Comparison of ENCODE assay signal across 13 cellular contexts in the genomic region with DNA sequence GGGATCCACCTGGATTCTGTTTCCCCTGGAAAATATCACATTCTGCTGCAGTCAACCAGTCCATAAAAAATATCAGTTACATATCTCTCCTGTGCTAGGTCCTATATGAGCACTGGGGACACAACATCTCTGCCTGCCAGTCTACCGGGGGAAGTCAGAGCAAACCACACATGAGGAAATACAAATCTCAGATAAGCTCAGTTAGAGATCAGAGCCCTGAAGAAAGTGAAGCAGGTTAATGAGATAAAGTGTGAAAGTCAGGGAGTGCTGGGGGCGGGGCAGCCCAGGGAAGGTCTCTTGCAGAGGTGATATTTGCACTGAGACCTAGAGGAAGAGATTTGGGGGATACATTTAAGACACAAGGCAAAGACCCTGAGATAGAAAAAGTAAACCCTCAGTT.
DNase-seq lines count a peak whose midpoint lies in the region; ATAC-seq and TF ChIP-seq lines count a peak whose summit lies in the region.
"Had no signal": no experiment of that assay in that cellular context is flagged by ENCODE, and none has a peak within 500 bp of the region (broad histone marks: within the 10 kb centered on the region; RNA-seq: fewer than 3 reads in every experiment).

No MANE protein-coding gene starts in this region.

- peak overlapping the region in 1 of 8 donors; percentile 5 for H3K4me3 Mint-ChIP-seq in CD4-positive, alpha-beta memory T cell
- H3K4me3 Mint-ChIP-seq: B cell; natural killer cell treated with Interleukin-12 subunit alpha and Interleukin-12 subunit beta and Interleukin-15 and Interleukin-18, amount 100 ng/mL, for 72 hours had no signal

- ATAC-seq in GM19025 (IDR thresholded peaks at IDR 0.05; ENCODE audit: low read depth, unreplicated experiment): peak; percentile 71
- peak; percentile 72 for ATAC-seq in HG02642 (IDR thresholded peaks at IDR 0.05; ENCODE audit: poor library complexity, unreplicated experiment)
- ATAC-seq in GM18520 (IDR thresholded peaks at IDR 0.05; ENCODE audit: unreplicated experiment): no peak
- ATAC-seq: natural killer cell treated with Interleukin-12 subunit alpha and Interleukin-12 subunit beta and Interleukin-15 and Interleukin-18, amount 100 ng/mL, for 72 hours had no signal

- POLR2A ChIA-PET in CD4-positive, alpha-beta memory T cell (lab: Charles Lee; ENCODE audit: partially characterized antibody): no interaction called here

- no peaks in the 10 kb centered on the region for H3K27me3 ChIP-seq in CD4-positive, alpha-beta memory T cell (ENCODE audit: insufficient read depth, low read length)
- no peaks in the 10 kb centered on the region for H3K27me3 ChIP-seq in left ventricle myocardium inferior (ENCODE audit: low read depth)

- no peak overlapping the region for H3K27ac ChIP-seq in CD4-positive, alpha-beta memory T cell (ENCODE audit: low read depth, low read length)
- no peak overlapping the region for H3K27ac ChIP-seq in left ventricle myocardium inferior (replicated peaks)

- no peak overlapping the region for H3K27ac Mint-ChIP-seq in CD4-positive, alpha-beta memory T cell
- H3K27ac Mint-ChIP-seq: B cell; natural killer cell treated with Interleukin-12 subunit alpha and Interleukin-12 subunit beta and Interleukin-15 and Interleukin-18, amount 100 ng/mL, for 72 hours had no signal

- H3K36me3 ChIP-seq in CD4-positive, alpha-beta memory T cell (ENCODE audit: insufficient read depth, low read length): no peaks in the 10 kb centered on the region
- H3K36me3 ChIP-seq in left ventricle myocardium inferior: no peaks in the 10 kb centered on the region

- peaks cover 0 to 2% of the 10 kb centered on the region in 2 donors for H3K27me3 Mint-ChIP-seq in CD4-positive, alpha-beta memory T cell
- H3K27me3 Mint-ChIP-seq: B cell had no signal

- H3K4me1 ChIP-seq in CD4-positive, alpha-beta memory T cell (ENCODE audit: insufficient read depth, low read length): peaks cover 5% of the 10 kb centered on the region
- H3K4me1 ChIP-seq in left ventricle myocardium inferior: no peaks in the 10 kb centered on the region

- peaks cover 0 to 1% (median 0%) of the 10 kb centered on the region in 8 donors for H3K9me3 Mint-ChIP-seq in CD4-positive, alpha-beta memory T cell
- H3K9me3 Mint-ChIP-seq: natural killer cell treated with Interleukin-12 subunit alpha and Interleukin-12 subunit beta and Interleukin-15 and Interleukin-18, amount 100 ng/mL, for 72 hours had no signal

- no peaks in the 10 kb centered on the region for H3K36me3 Mint-ChIP-seq in CD4-positive, alpha-beta memory T cell
- H3K36me3 Mint-ChIP-seq: natural killer cell treated with Interleukin-12 subunit alpha and Interleukin-12 subunit beta and Interleukin-15 and Interleukin-18, amount 100 ng/mL, for 72 hours had no signal

- H3K4me1 Mint-ChIP-seq in CD4-positive, alpha-beta memory T cell: peaks cover 6 to 10% (median 8%) of the 10 kb centered on the region in 4 donors

- H3K4me3 ChIP-seq in CD4-positive, alpha-beta memory T cell (ENCODE audit: low read length in 2 of 2): no peak overlapping the region
- no peak overlapping the region for H3K4me3 ChIP-seq in left ventricle myocardium inferior

- intact Hi-C loops in CD4-positive, alpha-beta memory T cell (cut with micrococcal nuclease): no loop called here
- intact Hi-C loops in left ventricle myocardium inferior (cut with micrococcal nuclease): no loop called here

- CTCF ChIA-PET in CD4-positive, alpha-beta memory T cell (lab: Charles Lee; ENCODE audit: partially characterized antibody): no interaction called here

- no peaks in the 10 kb centered on the region for H3K9me3 ChIP-seq in CD4-positive, alpha-beta memory T cell (ENCODE audit: control insufficient read depth in 1 of 2, low read length in 2 of 2)
- no peaks in the 10 kb centered on the region for H3K9me3 ChIP-seq in left ventricle myocardium inferior (replicated peaks)

- TF ChIP-seq CTCF in left ventricle myocardium inferior (IDR thresholded peaks at IDR 0.05; ENCODE audit: borderline replicate concordance): no peak

- peak in 4 of 5 donors; percentile 0 to 23 (median 9) for DNase-seq in CD4-positive, alpha-beta memory T cell
- DNase-seq in HT-29 (ENCODE audit: low spot score) (peak; percentile 6), cerebellum (ENCODE audit: low spot score) (no peak), left ventricle myocardium inferior (no peak)
- DNase-seq in activated T-cell treated with anti-CD3 and anti-CD28 coated beads, Interleukin-2, amount 50 U/mL, for 48 hours: no peak
- DNase-seq: activated CD4-positive, alpha-beta T cell treated with anti-CD3 and anti-CD28 coated beads for 48 hours; NCI-H2081; stimulated activated CD4-positive, alpha-beta T cell treated with anti-CD3 and anti-CD28 coated beads, Interleukin-4, amount 100 ng/mL, for 4 hours had no signal

Comparison
In these comparisons a context has a peak if more than half of its experiments do, and no peak if none do; other contexts are left out.
1. DNase-seq: peak in CD4-positive, alpha-beta memory T cell (4 of 5) and HT-29 (single experiment); none in cerebellum (single experiment), activated T-cell treated with anti-CD3 and anti-CD28 coated beads, Interleukin-2, amount 50 U/mL, for 48 hours (0 of 2) and left ventricle myocardium inferior (single experiment).